Comparison of ENCODE assay signal across 8 cellular contexts in genomic region chr5:139482050-139482889, GRCh38. TPM values are rescaled to one million over a fixed set of nuclear protein-coding genes. Genes with fewer than 3 reads are reported as not detected.
DNase-seq lines count a peak whose midpoint lies in the region; ATAC-seq and TF ChIP-seq lines count a peak whose summit lies in the region.

Gene STING1 (minus strand): TSS chr5:139482758. CDS start chr5:139481704, 1,054 bp downstream.

- in situ Hi-C loops in Caki2 (cut with HindIII; ENCODE audit: low pct_unique_long_range_greater_than_20kb, low sequenced_read_pairs): no loop called here

- peak within 1 kb of the TSS; percentile 72 for H3K9ac ChIP-seq in duodenal mucosa (ENCODE audit: low read depth in 1 of 2, low read length in 2 of 2)

- intact Hi-C loops in activated CD4-positive, alpha-beta T cell treated with anti-CD3 and anti-CD28 coated beads, Interleukin-2, amount 10 ng/mL, durations not matched to agents 24 days and 14 days (cut with micrococcal nuclease): loop anchor here (1.0 to 5.0 kb wide), 5 partner anchors 23 to 79 kb away; partner anchors contain the start of genes DNAJC18 and UBE2D2

- H3K27ac Mint-ChIP-seq in activated CD4-positive, alpha-beta T cell treated with anti-CD3 and anti-CD28 coated beads, Interleukin-2, amount 10 ng/mL, durations not matched to agents 24 days and 14 days: peak within 1 kb of the TSS; percentile 96
- peak within 1 kb of the TSS; percentile 88 to 93 for H3K27ac Mint-ChIP-seq in stimulated activated naive CD8-positive, alpha-beta T cell treated with anti-CD3 and anti-CD28 coated beads, Interleukin-15, amount 100 ng/mL, for 72 hours

- peak within 1 kb of the TSS; percentile 89 for H3K4me3 Mint-ChIP-seq in activated CD4-positive, alpha-beta T cell treated with anti-CD3 and anti-CD28 coated beads, Interleukin-2, amount 10 ng/mL, durations not matched to agents 24 days and 14 days
- H3K4me3 Mint-ChIP-seq in stimulated activated naive CD8-positive, alpha-beta T cell treated with anti-CD3 and anti-CD28 coated beads, Interleukin-15, amount 100 ng/mL, for 72 hours: peak within 1 kb of the TSS; percentile 84 to 86

- ATAC-seq in stimulated activated naive CD8-positive, alpha-beta T cell treated with anti-CD3 and anti-CD28 coated beads, Interleukin-15, amount 100 ng/mL, for 72 hours: peak; percentile 91

- TF ChIP-seq CTCF in HEK293 (tag by site-specific recombination; IDR thresholded peaks at IDR 0.05): no peak

- POLR2A ChIA-PET in HEK293 (lab: Yijun Ruan, JAX): interaction anchor here (0.7 to 1.9 kb wide), 13 partner anchors 8 to 208 kb away, joined by 3 to 21 read pairs (median 4); partner anchors contain the start of genes DNAJC18, MATR3 and SPATA24

- H3K27me3 Mint-ChIP-seq in activated CD4-positive, alpha-beta T cell treated with anti-CD3 and anti-CD28 coated beads, Interleukin-2, amount 10 ng/mL, durations not matched to agents 24 days and 14 days: no peaks in the 10 kb centered on the region
- H3K27me3 Mint-ChIP-seq in stimulated activated naive CD8-positive, alpha-beta T cell treated with anti-CD3 and anti-CD28 coated beads, Interleukin-15, amount 100 ng/mL, for 72 hours: no peaks in the 10 kb centered on the region

- H3K4me3 ChIP-seq in HEK293 (ENCODE audit: low read depth, low read length) (peak within 1 kb of the TSS; percentile 14; the same call in 1 of the 2 replicates), duodenal mucosa (ENCODE audit: low read depth in 1 of 2, low read length in 2 of 2) (peak within 1 kb of the TSS; percentile 66 to 68)

- peaks cover 38% of the 10 kb centered on the region for H3K4me1 Mint-ChIP-seq in activated CD4-positive, alpha-beta T cell treated with anti-CD3 and anti-CD28 coated beads, Interleukin-2, amount 10 ng/mL, durations not matched to agents 24 days and 14 days
- peaks cover 47% of the 10 kb centered on the region for H3K4me1 Mint-ChIP-seq in stimulated activated naive CD8-positive, alpha-beta T cell treated with anti-CD3 and anti-CD28 coated beads, Interleukin-15, amount 100 ng/mL, for 72 hours

- H3K36me3 Mint-ChIP-seq in activated CD4-positive, alpha-beta T cell treated with anti-CD3 and anti-CD28 coated beads, Interleukin-2, amount 10 ng/mL, durations not matched to agents 24 days and 14 days (ENCODE audit: low read depth): peaks cover 31% of the 10 kb centered on the region

- no peaks in the 10 kb centered on the region for H3K27me3 ChIP-seq in duodenal mucosa (ENCODE audit: control insufficient read depth in 1 of 2, insufficient read depth in 2 of 2, low read length in 2 of 2)

- H3K27ac ChIP-seq in HEK293 (ENCODE audit: extremely low read depth, low read depth, low read length) (peak within 1 kb of the TSS; percentile 93), duodenal mucosa (ENCODE audit: low read depth, low read length) (peak within 1 kb of the TSS; percentile 84)

- H3K9me3 Mint-ChIP-seq in activated CD4-positive, alpha-beta T cell treated with anti-CD3 and anti-CD28 coated beads, Interleukin-2, amount 10 ng/mL, durations not matched to agents 24 days and 14 days: no peaks in the 10 kb centered on the region
- no peaks in the 10 kb centered on the region for H3K9me3 Mint-ChIP-seq in stimulated activated naive CD8-positive, alpha-beta T cell treated with anti-CD3 and anti-CD28 coated beads, Interleukin-15, amount 100 ng/mL, for 72 hours

- H3K36me3 ChIP-seq in HEK293 (ENCODE audit: control insufficient read depth in 2 of 2, insufficient read depth in 1 of 2, low read length in 2 of 2): peaks cover 15 to 32% of the 10 kb centered on the region in 2 experiments; a peak in 2 of 3 replicates
- peaks cover 0 to 9% of the 10 kb centered on the region in 2 donors for H3K36me3 ChIP-seq in duodenal mucosa (ENCODE audit: control insufficient read depth in 1 of 2, insufficient read depth in 2 of 2, low read length in 2 of 2)

- DNase-seq in Caki2 (ENCODE audit: low read depth) (peak; percentile 84), NCI-H2227 treated with DMSO at 0.1 percent for 48 hours (lab: John Stamatoyannopoulos, UW) (peak; percentile 22), midbrain (lab: John Stamatoyannopoulos, UW) (peak; percentile 10), cortex of kidney (lab: John Stamatoyannopoulos, UW) (no peak)
- peak; percentile 89 for DNase-seq in activated CD4-positive, alpha-beta T cell treated with anti-CD3 and anti-CD28 coated beads, Interleukin-2, amount 10 ng/mL, durations not matched to agents 24 days and 14 days
- peak; percentile 55 to 80 for DNase-seq in stimulated activated naive CD8-positive, alpha-beta T cell treated with anti-CD3 and anti-CD28 coated beads, Interleukin-15, amount 100 ng/mL, for 72 hours

- H3K9me3 ChIP-seq in HEK293 (ENCODE audit: control insufficient read depth, insufficient read depth, low read depth, low read length): no peaks in the 10 kb centered on the region
- H3K9me3 ChIP-seq in duodenal mucosa (ENCODE audit: control insufficient read depth in 1 of 2, low read length in 2 of 2): no peaks in the 10 kb centered on the region

- CTCF ChIA-PET in HEK293 (lab: Yijun Ruan, JAX): interaction anchor here (1.0 to 4.1 kb wide), 4 partner anchors 13 to 60 kb away, joined by 4 to 24 read pairs (median 13); no protein-coding TSS in a partner anchor

- H3K4me1 ChIP-seq in HEK293 (ENCODE audit: control insufficient read depth, insufficient read depth, low read length) (peaks cover 15% of the 10 kb centered on the region), duodenal mucosa (ENCODE audit: control insufficient read depth in 1 of 2, insufficient read depth in 2 of 2, low read length in 2 of 2) (peaks cover 12 to 27% of the 10 kb centered on the region in 2 donors)

TF ChIP-seq in HEK293, 187 proteins besides CTCF, POLR2A, EP300 and RAD21 (continues in another document):
- peak; percentile 41; the same call in 1 of the 2 replicates for TF ChIP-seq ZBTB6 (tag by site-specific recombination; IDR thresholded peaks at IDR 0.05)
- no peak for TF ChIP-seq HOXA7 (CRISPR knock-in tag; IDR thresholded peaks at IDR 0.05; ENCODE audit: borderline replicate concordance)
- TF ChIP-seq ZNF202 (tag by site-specific recombination; IDR thresholded peaks at IDR 0.05; ENCODE audit: borderline replicate concordance): no peak
- peak; percentile 75 for TF ChIP-seq ZNF24 (tag by site-specific recombination; IDR thresholded peaks at IDR 0.05)
- no peak for TF ChIP-seq ZNF48 (tag by site-specific recombination; IDR thresholded peaks at IDR 0.05)
- TF ChIP-seq ZNF302 (tag by site-specific recombination; IDR thresholded peaks at IDR 0.05; ENCODE audit: low read depth): no peak; the same call in 1 of the 2 replicates
- TF ChIP-seq YY2 (tag by site-specific recombination; IDR thresholded peaks at IDR 0.05): no peak
- peak; percentile 95 for TF ChIP-seq ZNF335 (tag by site-specific recombination; conservative IDR thresholded peaks at IDR 0.05)
- TF ChIP-seq ZNF19 (tag by site-specific recombination; IDR thresholded peaks at IDR 0.05; ENCODE audit: low read depth): no peak
- TF ChIP-seq GLI4 (tag by site-specific recombination; IDR thresholded peaks at IDR 0.05): no peak
- TF ChIP-seq ZNF629 (tag by site-specific recombination; IDR thresholded peaks at IDR 0.05): peak; percentile 78
- no peak for TF ChIP-seq MYNN (tag by site-specific recombination; IDR thresholded peaks at IDR 0.05; ENCODE audit: borderline replicate concordance)
- no peak for TF ChIP-seq ZSCAN5A (tag by site-specific recombination; IDR thresholded peaks at IDR 0.05)
- peak; percentile 60; the same call in 1 of the 2 replicates for TF ChIP-seq ZBTB20 (tag by site-specific recombination; IDR thresholded peaks at IDR 0.05)
- no peak for TF ChIP-seq ZNF624 (tag by site-specific recombination; IDR thresholded peaks at IDR 0.05)
- peak; percentile 68 for TF ChIP-seq ZEB2 (tag by site-specific recombination; IDR thresholded peaks at IDR 0.05)
- no peak for TF ChIP-seq ZNF37A (tag by site-specific recombination; IDR thresholded peaks at IDR 0.05)

RNA-seq across cellular contexts. Expression of gene STING1, which starts in this region (rescaled TPM):
- total RNA-seq in Caki2 (2014; rRNA removed; shearing (Covaris generic); ENCODE audit: low replicate concordance): 16.8 and 21.1 TPM in 2 replicates
- total RNA-seq in activated CD4-positive, alpha-beta T cell treated with anti-CD3 and anti-CD28 coated beads, Interleukin-2, amount 10 ng/mL, durations not matched to agents 24 days and 14 days: 198 and 201 TPM in 2 replicates
